ENCODE assay signal across 7 cellular contexts in the genomic region with DNA sequence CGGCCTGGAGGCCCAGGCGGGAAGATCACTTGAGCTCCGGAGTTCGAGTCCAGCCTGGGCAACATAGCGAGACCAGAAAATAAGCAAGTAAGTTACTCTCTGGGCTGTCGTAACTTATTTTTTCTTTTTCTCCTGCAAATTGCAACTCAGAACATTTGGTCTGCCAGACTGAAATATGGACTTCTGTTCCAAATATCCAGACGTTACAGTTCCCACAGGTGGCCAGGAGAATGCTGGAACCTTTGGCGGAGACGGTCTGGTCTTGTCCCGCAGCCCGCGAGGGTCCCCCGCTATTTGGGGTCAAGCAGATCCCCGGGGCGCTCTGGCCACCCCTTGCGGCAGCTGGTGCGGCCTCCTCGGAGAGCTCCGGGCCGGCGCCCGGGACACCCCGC. TPM values are rescaled to one million over a fixed set of nuclear protein-coding genes. Genes with fewer than 3 reads are reported as not detected.
DNase-seq lines count a peak whose midpoint lies in the region; ATAC-seq, FAIRE-seq and TF ChIP-seq lines count a peak whose summit lies in the region.

No MANE protein-coding gene starts in this region.

- H2AFZ ChIP-seq in IMR-90 (replicated peaks; ENCODE audit: low read length, poor library complexity) = peak overlapping the region; percentile 94

- BruUV-seq in IMR-90 (replicated peaks; lab: Mats Ljungman, UMichigan) = no TSS peak

- H4K5ac ChIP-seq in IMR-90 (ENCODE audit: low read depth, low read length) = no peak overlapping the region

- H2BK15ac ChIP-seq in IMR-90 (ENCODE audit: low read depth, low read length) = no peak overlapping the region

- H3K4me3 ChIP-seq in IMR-90 (ENCODE audit: insufficient read depth, low read depth, low read length) = peak overlapping the region; percentile 60
- H3K4me3 ChIP-seq in adipocyte (ENCODE audit: low read length) = peak overlapping the region; percentile 84
- peak overlapping the region; percentile 71 for H3K4me3 ChIP-seq in kidney epithelial cell (ENCODE audit: low read depth, low read length)

- CTCF ChIA-PET in IMR-90 (lab: Yijun Ruan, JAX) = interaction anchor here (1.0 to 2.0 kb wide), 4 partner anchors 21 to 172 kb away, joined by 3 to 5 read pairs (median 4); no protein-coding TSS in a partner anchor

- no peak overlapping the region for H4K91ac ChIP-seq in IMR-90 (ENCODE audit: insufficient read depth, low read depth, low read length)

- H4K20me1 ChIP-seq in IMR-90 (ENCODE audit: insufficient read depth, low read length) = no peaks in the 10 kb centered on the region

- TF ChIP-seq POLR2A in IMR-90 (IDR thresholded peaks at IDR 0.05; ENCODE audit: low read depth, low read length) (no peak), H54 (IDR thresholded peaks at IDR 0.05; ENCODE audit: low read depth, low read length) (no peak)

- TF ChIP-seq CTCF in IMR-90 (conservative IDR thresholded peaks at IDR 0.05; ENCODE audit: low read depth, low read length) = no peak
- peak; percentile 9 for TF ChIP-seq CTCF in kidney epithelial cell (IDR thresholded peaks at IDR 0.05; ENCODE audit: insufficient read depth, low read length, poor library complexity, severe bottlenecking)

- peak overlapping the region in 1 of 2 experiments; percentile 78; a peak in 2 of 4 replicates for H4K8ac ChIP-seq in IMR-90 (ENCODE audit: low read depth in 2 of 2, low read length in 2 of 2)

- H3K27ac ChIP-seq in IMR-90 (ENCODE audit: insufficient read depth, low read length) = no peak overlapping the region; the same call in 1 of the 2 replicates
- H3K27ac ChIP-seq in substantia nigra (ENCODE audit: low read depth, low read length, poor library complexity, severe bottlenecking) = peak overlapping the region; percentile 99

- no peak for FAIRE-seq in H54 (lab: Jason Lieb, UNC)

- H2AK9ac ChIP-seq in IMR-90 (replicated peaks; ENCODE audit: low read depth, low read length, poor library complexity) = peak overlapping the region; percentile 15

- H3K79me1 ChIP-seq in IMR-90 (ENCODE audit: low read depth in 1 of 2, low read length in 2 of 2) = no peaks in the 10 kb centered on the region

- ATAC-seq in IMR-90 (ENCODE audit: low read depth) = no peak

- intact Hi-C loops in IMR-90 (cut with micrococcal nuclease) (no loop called here), head of caudate nucleus (cut with DNase I) (no loop called here)

- DNase-seq in IMR-90 (no peak), adipocyte (ENCODE audit: low read depth) (no peak), kidney epithelial cell (ENCODE audit: low read depth) (no peak), substantia nigra (lab: John Stamatoyannopoulos, UW) (no peak), head of caudate nucleus (no peak), NCI-H82 (lab: John Stamatoyannopoulos, UW) (no peak), H54 (ENCODE audit: insufficient read length, low spot score) (no peak)

- H3K4me2 ChIP-seq in IMR-90 (ENCODE audit: low read depth, low read length) = peak overlapping the region; percentile 75

- in situ Hi-C loops in IMR-90 (cut with MboI; ENCODE audit: low sequenced_read_pairs) = no loop called here

- H3K23ac ChIP-seq in IMR-90 (ENCODE audit: low read depth, low read length) = no peak overlapping the region

- no peak overlapping the region for H2BK5ac ChIP-seq in IMR-90 (ENCODE audit: low read depth, low read length, poor library complexity, severe bottlenecking)

- H3K27me3 ChIP-seq in IMR-90 (ENCODE audit: control insufficient read depth, insufficient read depth, low read length) (peaks cover 43% of the 10 kb centered on the region), adipocyte (replicated peaks; ENCODE audit: control insufficient read depth, insufficient read depth, low read length) (peaks cover 13% of the 10 kb centered on the region), kidney epithelial cell (ENCODE audit: control insufficient read depth, insufficient read depth, low read length) (no peaks in the 10 kb centered on the region)

- H2BK20ac ChIP-seq in IMR-90 (ENCODE audit: low read depth, low read length) = no peak overlapping the region

- H3K4me1 ChIP-seq in IMR-90 (ENCODE audit: control insufficient read depth, insufficient read depth, low read length) (no peaks in the 10 kb centered on the region), adipocyte (ENCODE audit: control insufficient read depth, insufficient read depth, low read length) (no peaks in the 10 kb centered on the region)

- H3K36me3 ChIP-seq in IMR-90 (ENCODE audit: control insufficient read depth, insufficient read depth, low read length) = no peaks in the 10 kb centered on the region
- no peaks in the 10 kb centered on the region for H3K36me3 ChIP-seq in adipocyte (ENCODE audit: control insufficient read depth, insufficient read depth, low read length, severe bottlenecking)
- no peaks in the 10 kb centered on the region for H3K36me3 ChIP-seq in kidney epithelial cell (ENCODE audit: control insufficient read depth, insufficient read depth, low read length)

- no peaks in the 10 kb centered on the region for H3K9me3 ChIP-seq in IMR-90 (ENCODE audit: control insufficient read depth, insufficient read depth, low read length)
- H3K9me3 ChIP-seq in adipocyte (ENCODE audit: control insufficient read depth, low read length) = no peaks in the 10 kb centered on the region

- dilution Hi-C loops in IMR-90 (cut with HindIII; ENCODE audit: low sequenced_read_pairs, unreplicated experiment) = no loop called here

- H3K4ac ChIP-seq in IMR-90 (ENCODE audit: low read depth, low read length) = no peak overlapping the region; the same call in 1 of the 2 replicates

- H3K18ac ChIP-seq in IMR-90 (ENCODE audit: low read depth, low read length) = no peak overlapping the region; the same call in 1 of the 2 replicates

- peak overlapping the region; percentile 54; the same call in 1 of the 2 replicates for H3K56ac ChIP-seq in IMR-90 (ENCODE audit: extremely low read depth, insufficient read depth, low read length)

- H3K9me1 ChIP-seq in IMR-90 (ENCODE audit: insufficient read depth, low read length) = no peaks in the 10 kb centered on the region

- WGBS in IMR-90 (ENCODE audit: extremely low coverage in 2 of 2, insufficient read length in 1 of 2), 2 experiments = 3% methylated on average over 15 of the region's 23 CpGs; no CpG with 5 or more reads in 1 of the 2 experiments

- H2BK120ac ChIP-seq in IMR-90 (ENCODE audit: low read depth, low read length) = no peak overlapping the region

- H2AK5ac ChIP-seq in IMR-90 (ENCODE audit: low read depth, low read length) = no peak overlapping the region

- TF ChIP-seq RAD21 in IMR-90 (IDR thresholded peaks at IDR 0.05; ENCODE audit: low read length) = no peak

- POLR2A ChIA-PET in IMR-90 (lab: Charles Lee; ENCODE audit: unreplicated experiment) = no interaction called here

- no peak overlapping the region for H3K14ac ChIP-seq in IMR-90 (replicated peaks; ENCODE audit: low read depth, low read length)

- H3K9ac ChIP-seq in IMR-90 (ENCODE audit: low read depth, low read length) = peak overlapping the region; percentile 37; the same call in 1 of the 2 replicates
- H3K9ac ChIP-seq in adipocyte (ENCODE audit: low read length) = peak overlapping the region; percentile 84

TF ChIP-seq in IMR-90, 13 proteins besides CTCF, POLR2A, EP300 and RAD21:
- TF ChIP-seq NFE2L2 (IDR thresholded peaks at IDR 0.05; ENCODE audit: low read depth, low read length) = no peak
- TF ChIP-seq SMC3 (IDR thresholded peaks at IDR 0.05; ENCODE audit: low read depth, low read length) = no peak
- TF ChIP-seq CEBPB (IDR thresholded peaks at IDR 0.05; ENCODE audit: low read depth, low read length) = no peak
- no peak for TF ChIP-seq MAZ (IDR thresholded peaks at IDR 0.05; ENCODE audit: borderline replicate concordance, low read depth, low read length)
- TF ChIP-seq, protein P1, sequence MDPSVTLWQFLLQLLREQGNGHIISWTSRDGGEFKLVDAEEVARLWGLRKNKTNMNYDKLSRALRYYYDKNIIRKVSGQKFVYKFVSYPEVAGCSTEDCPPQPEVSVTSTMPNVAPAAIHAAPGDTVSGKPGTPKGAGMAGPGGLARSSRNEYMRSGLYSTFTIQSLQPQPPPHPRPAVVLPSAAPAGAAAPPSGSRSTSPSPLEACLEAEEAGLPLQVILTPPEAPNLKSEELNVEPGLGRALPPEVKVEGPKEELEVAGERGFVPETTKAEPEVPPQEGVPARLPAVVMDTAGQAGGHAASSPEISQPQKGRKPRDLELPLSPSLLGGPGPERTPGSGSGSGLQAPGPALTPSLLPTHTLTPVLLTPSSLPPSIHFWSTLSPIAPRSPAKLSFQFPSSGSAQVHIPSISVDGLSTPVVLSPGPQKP (IDR thresholded peaks at IDR 0.05; ENCODE audit: borderline replicate concordance, low read depth, low read length) = no peak
- no peak for TF ChIP-seq USF2 (IDR thresholded peaks at IDR 0.05; ENCODE audit: low read depth, low read length)
- TF ChIP-seq BHLHE40 (IDR thresholded peaks at IDR 0.05; ENCODE audit: low read depth, low read length) = no peak
- no peak for TF ChIP-seq RCOR1 (IDR thresholded peaks at IDR 0.05; ENCODE audit: insufficient replicate concordance, low read length)
- TF ChIP-seq MAFK (IDR thresholded peaks at IDR 0.05; ENCODE audit: low read depth, low read length) = no peak
- TF ChIP-seq RFX5 (IDR thresholded peaks at IDR 0.05; ENCODE audit: low read depth, low read length) = no peak
- TF ChIP-seq MXI1 (IDR thresholded peaks at IDR 0.05; ENCODE audit: borderline replicate concordance, low read depth, low read length) = no peak

RNA-seq across cellular contexts. Expression of gene PLEKHH1, which starts 0.5 kb away (rescaled TPM):
- total RNA-seq in IMR-90 (2012; rRNA removed) (under 0.01 TPM in 2 replicates), kidney epithelial cell (9.4 and 11.5 TPM in 2 replicates)
- polyA plus RNA-seq in IMR-90 (2012; rRNA removed) = 0.34 and 0.37 TPM in 2 replicates
- polyA plus RNA-seq in IMR-90 (2012; cell fraction: cytosol; rRNA removed) = 0.06 and 0.07 TPM in 2 replicates
- 1.2 and 1.6 TPM in 2 replicates for polyA plus RNA-seq in IMR-90 (2012; cell fraction: nucleus; rRNA removed; ENCODE audit: low replicate concordance)

RNA-seq across cellular contexts. Expression of gene TMEM229B, which starts 44.1 kb away (rescaled TPM):
- total RNA-seq in IMR-90 (2012; rRNA removed) = under 0.01 TPM in 1 of 2 replicates, not detected in the other
- polyA plus RNA-seq in IMR-90 (2012; rRNA removed) = 0.06 TPM in 1 of 2 replicates, not detected in the other
- polyA plus RNA-seq in IMR-90 (2012; cell fraction: cytosol; rRNA removed) = 0.03 and 0.15 TPM in 2 replicates
- polyA plus RNA-seq in IMR-90 (2012; cell fraction: nucleus; rRNA removed; ENCODE audit: low replicate concordance) = 0.01 and 0.03 TPM in 2 replicates
- 0.21 and 0.41 TPM in 2 replicates for total RNA-seq in kidney epithelial cell

Comparison
In these comparisons a context has a peak if more than half of its experiments do, and no peak if none do; other contexts are left out.
1. RNA of gene PLEKHH1, which starts 0.5 kb away (total RNA-seq): 9.4 to 11.5 TPM in kidney epithelial cell; under 0.01 TPM in IMR-90; every median in the first group is over 10 times any median in the second.
2. Peak in every context shown above with its lines, with median percentiles within 50 percentile points of each other: H3K4me3 ChIP-seq.